ENCODE assay signal across 25 cellular contexts in genomic region chr9:133838859-133839507, GRCh38.
"Had no signal": no experiment of that assay in that cellular context is flagged by ENCODE, and none has a peak within 500 bp of the region (broad histone marks: within the 10 kb centered on the region; RNA-seq: fewer than 3 reads in every experiment).

No MANE protein-coding gene starts in this region.

- H3K27ac Mint-ChIP-seq: activated CD4-positive, alpha-beta T cell treated with anti-CD3 and anti-CD28 coated beads for 36 hours; activated CD8-positive, alpha-beta T cell treated with anti-CD3 and anti-CD28 coated beads for 36 hours; activated naive CD4-positive, alpha-beta T cell treated with anti-CD3 and anti-CD28 coated beads, Interleukin-2, amount 50 U/mL, for 72 hours; activated naive CD8-positive, alpha-beta T cell treated with anti-CD3 and anti-CD28 coated beads, Interleukin-2, amount 50 U/mL, for 24 hours; T-cell had no signal

- H3K4me3 ChIP-seq: ascending aorta, body of pancreas, cardiac muscle cell, SK-N-MC had no signal

- H3K4me3 Mint-ChIP-seq: activated CD4-positive, alpha-beta T cell treated with anti-CD3 and anti-CD28 coated beads for 36 hours; activated CD8-positive, alpha-beta T cell treated with anti-CD3 and anti-CD28 coated beads for 36 hours; activated naive CD8-positive, alpha-beta T cell treated with anti-CD3 and anti-CD28 coated beads, Interleukin-2, amount 50 U/mL, for 24 hours; T-cell had no signal

- H3K36me3 ChIP-seq: ascending aorta, cardiac muscle cell, WERI-Rb-1 had no signal

- H3K36me3 Mint-ChIP-seq: activated naive CD4-positive, alpha-beta T cell treated with anti-CD3 and anti-CD28 coated beads, Interleukin-2, amount 50 U/mL, for 72 hours; T-cell had no signal

- H3K9me3 Mint-ChIP-seq: activated CD8-positive, alpha-beta T cell treated with anti-CD3 and anti-CD28 coated beads for 36 hours; activated naive CD4-positive, alpha-beta T cell treated with anti-CD3 and anti-CD28 coated beads, Interleukin-2, amount 50 U/mL, for 72 hours; activated naive CD8-positive, alpha-beta T cell treated with anti-CD3 and anti-CD28 coated beads, Interleukin-2, amount 50 U/mL, for 24 hours; T-cell had no signal

- H3K27me3 ChIP-seq: ascending aorta, body of pancreas, cardiac muscle cell had no signal

- H3K4me1 Mint-ChIP-seq: activated CD4-positive, alpha-beta T cell treated with anti-CD3 and anti-CD28 coated beads for 36 hours; activated naive CD8-positive, alpha-beta T cell treated with anti-CD3 and anti-CD28 coated beads, Interleukin-2, amount 50 U/mL, for 24 hours; T-cell had no signal

- H3K27ac ChIP-seq: ascending aorta, cardiac muscle cell, SK-N-MC had no signal

- H3K27me3 Mint-ChIP-seq: activated CD4-positive, alpha-beta T cell treated with anti-CD3 and anti-CD28 coated beads for 36 hours; activated CD8-positive, alpha-beta T cell treated with anti-CD3 and anti-CD28 coated beads for 36 hours; activated naive CD8-positive, alpha-beta T cell treated with anti-CD3 and anti-CD28 coated beads, Interleukin-2, amount 50 U/mL, for 24 hours had no signal

- H3K9me3 ChIP-seq: ascending aorta, body of pancreas had no signal

- DNase-seq: activated CD4-positive, alpha-beta T cell treated with anti-CD3 and anti-CD28 coated beads for 36 hours; activated CD4-positive, alpha-beta T cell treated with anti-CD3 and anti-CD28 coated beads, Interleukin-2, amount 50 U/mL, for 1 hour; activated CD8-positive, alpha-beta memory T cell treated with anti-CD3 and anti-CD28 coated beads, Interleukin-2, amount 50 U/mL, for 4 hours; activated CD8-positive, alpha-beta T cell treated with anti-CD3 and anti-CD28 coated beads for 36 hours; activated effector memory CD4-positive, alpha-beta T cell treated with Interleukin-2 at 50 U/mL for 16 hours; activated naive CD4-positive, alpha-beta T cell treated with Interleukin-2 at 50 U/mL for 16 hours; activated naive CD8-positive, alpha-beta T cell treated with anti-CD3 and anti-CD28 coated beads, Interleukin-2, amount 50 U/mL, for 24 hours; amniotic stem cell; body of pancreas; Kasumi-1; KBM-7; NCI-H1105 treated with DMSO at 0.1 percent for 48 hours; NCI-H1436 treated with DMSO at 0.1 percent for 48 hours; NCI-H187; NCI-H2081 treated with DMSO at 0.1 percent for 48 hours; NCI-H446; NCI-H774; NK-92 treated with Interleukin-12 subunit alpha and Interleukin-12 subunit beta, amount 100 ng/mL, for 24 hours; T-cell; T-helper 2 cell had no signal

- H3K4me1 ChIP-seq: ascending aorta, body of pancreas had no signal

- ATAC-seq: activated CD4-positive, alpha-beta T cell treated with anti-CD3 and anti-CD28 coated beads for 36 hours; activated CD8-positive, alpha-beta T cell treated with anti-CD3 and anti-CD28 coated beads for 36 hours; activated naive CD4-positive, alpha-beta T cell treated with anti-CD3 and anti-CD28 coated beads, Interleukin-2, amount 50 U/mL, for 72 hours; activated naive CD8-positive, alpha-beta T cell treated with anti-CD3 and anti-CD28 coated beads, Interleukin-2, amount 50 U/mL, for 24 hours; T-cell had no signal
